In genomic region chr2:160967523-160967922, GRCh38 we compare ENCODE assay signal across 23 cellular contexts.
DNase-seq lines count a peak whose midpoint lies in the region; ATAC-seq, FAIRE-seq and TF ChIP-seq lines count a peak whose summit lies in the region.
"Had no signal": no experiment of that assay in that cellular context is flagged by ENCODE, and none has a peak within 500 bp of the region (broad histone marks: within the 10 kb centered on the region; RNA-seq: fewer than 3 reads in every experiment).

No MANE protein-coding gene starts in this region.

- H3K14ac ChIP-seq in mesenchymal stem cell (ENCODE audit: low read length in 2 of 2), result no peak overlapping the region

- peaks cover 18% of the 10 kb centered on the region for H3K4me1 Mint-ChIP-seq in glutamatergic neuron (ENCODE audit: low read depth, unreplicated experiment)

- peak; percentile 40 for DNase-seq in NCI-H524 treated with DMSO at 0.1 percent for 48 hours (lab: John Stamatoyannopoulos, UW)
- peak; percentile 27 for DNase-seq in glutamatergic neuron
- no peak for DNase-seq in mesenchymal stem cell
- no peak for DNase-seq in smooth muscle cell (lab: John Stamatoyannopoulos, UW; ENCODE audit: unreplicated experiment)
- no peak for DNase-seq in kidney
- no peak for DNase-seq in frontal cortex (ENCODE audit: low spot score in 2 of 2)
- DNase-seq: BE2C; CD4-positive, alpha-beta memory T cell; DMS79 treated with DMSO at 0.1 percent for 48 hours; KBM-7; NCI-H1436; NCI-H2029; NCI-H2171; NCI-H446 treated with DMSO at 0.1 percent for 48 hours; NCI-H774 had no signal

- H3K4me2 ChIP-seq in mesenchymal stem cell (ENCODE audit: low read length, poor library complexity, severe bottlenecking) (no peak overlapping the region), smooth muscle cell (no peak overlapping the region)

- peaks cover 4% of the 10 kb centered on the region for H3K27me3 Mint-ChIP-seq in glutamatergic neuron (ENCODE audit: unreplicated experiment)

- no peak overlapping the region for H2BK120ac ChIP-seq in mesenchymal stem cell (ENCODE audit: low read depth, low read length)

- peak overlapping the region; percentile 35 for H3K4me3 Mint-ChIP-seq in glutamatergic neuron (ENCODE audit: unreplicated experiment)
- H3K4me3 Mint-ChIP-seq: CD4-positive, alpha-beta memory T cell had no signal

- H3K27ac Mint-ChIP-seq in glutamatergic neuron (ENCODE audit: unreplicated experiment), result peak overlapping the region; percentile 86
- H3K27ac Mint-ChIP-seq: CD4-positive, alpha-beta memory T cell had no signal

- no peak overlapping the region for H3K23ac ChIP-seq in mesenchymal stem cell (ENCODE audit: low read length in 2 of 2)

- no peak overlapping the region for H2BK15ac ChIP-seq in mesenchymal stem cell (ENCODE audit: low read depth, poor library complexity, severe bottlenecking)

- H4K91ac ChIP-seq in mesenchymal stem cell (ENCODE audit: low read length), result no peak overlapping the region

- no peak overlapping the region for H2BK5ac ChIP-seq in mesenchymal stem cell (ENCODE audit: low read depth, low read length, poor library complexity, severe bottlenecking)

- FAIRE-seq in kidney (lab: Jason Lieb, UNC) (no peak), frontal cortex (lab: Jason Lieb, UNC) (no peak)
- FAIRE-seq: D721Med, G401.6 had no signal

- H3K27ac ChIP-seq in mesenchymal stem cell (ENCODE audit: low read length, poor library complexity, severe bottlenecking) (no peak overlapping the region), smooth muscle cell (ENCODE audit: low read depth) (no peak overlapping the region), kidney (ENCODE audit: low read depth in 2 of 2, low read length in 2 of 2) (peak overlapping the region in 1 of 2 donors; percentile 38)
- H3K27ac ChIP-seq: SK-N-MC had no signal

- intact Hi-C loops in kidney (cut with DNase I), result no loop called here

- no peak overlapping the region for H4K8ac ChIP-seq in mesenchymal stem cell (ENCODE audit: low read length)

- peak overlapping the region in 1 of 2 experiments; percentile 16 for H2BK12ac ChIP-seq in mesenchymal stem cell (ENCODE audit: low read length in 2 of 2)

- no peaks in the 10 kb centered on the region for H3K36me3 Mint-ChIP-seq in glutamatergic neuron (ENCODE audit: unreplicated experiment)
- H3K36me3 Mint-ChIP-seq: CD4-positive, alpha-beta memory T cell had no signal

- H3K36me3 ChIP-seq in mesenchymal stem cell (ENCODE audit: control insufficient read depth in 1 of 2, insufficient read depth in 2 of 2, low read depth in 1 of 2, low read length in 2 of 2) (no peaks in the 10 kb centered on the region), smooth muscle cell (ENCODE audit: low read depth) (no peaks in the 10 kb centered on the region), kidney (ENCODE audit: control insufficient read depth in 1 of 2, insufficient read depth in 2 of 2, low read length in 2 of 2) (no peaks in the 10 kb centered on the region)
- H3K36me3 ChIP-seq: BE2C had no signal

- no peaks in the 10 kb centered on the region for H3K79me1 ChIP-seq in mesenchymal stem cell (replicated peaks; ENCODE audit: low read length, poor library complexity, severe bottlenecking)

- H3F3A ChIP-seq in smooth muscle cell (ENCODE audit: low read depth), result peaks cover 10% of the 10 kb centered on the region

- H2AK5ac ChIP-seq in mesenchymal stem cell (ENCODE audit: low read length, severe bottlenecking), result peak overlapping the region; percentile 3

- H4K20me1 ChIP-seq in smooth muscle cell (ENCODE audit: low read depth), result no peaks in the 10 kb centered on the region

- H3K79me2 ChIP-seq in smooth muscle cell (ENCODE audit: low read depth), result no peaks in the 10 kb centered on the region

- H3K18ac ChIP-seq in mesenchymal stem cell (ENCODE audit: low read depth in 1 of 2, low read length in 2 of 2), result no peak overlapping the region

- H3K9me3 ChIP-seq in mesenchymal stem cell (ENCODE audit: control insufficient read depth, low read length) (no peaks in the 10 kb centered on the region), smooth muscle cell (replicated peaks; ENCODE audit: low read depth) (no peaks in the 10 kb centered on the region), kidney (ENCODE audit: control insufficient read depth in 1 of 2, low read length in 2 of 2) (no peaks in the 10 kb centered on the region)
- H3K9me3 ChIP-seq: BE2C had no signal

- H3K9ac ChIP-seq in mesenchymal stem cell (ENCODE audit: low read length) (peak overlapping the region; percentile 16), smooth muscle cell (ENCODE audit: low read depth) (no peak overlapping the region), kidney (ENCODE audit: low read length in 2 of 2) (no peak overlapping the region)

- H3K4me3 ChIP-seq in mesenchymal stem cell (ENCODE audit: insufficient read depth in 1 of 2, low read depth in 1 of 2, low read length in 2 of 2) (no peak overlapping the region), smooth muscle cell (no peak overlapping the region), kidney (ENCODE audit: low read length in 2 of 2) (no peak overlapping the region)
- H3K4me3 ChIP-seq: GM23248, SK-N-MC had no signal

- H3K27me3 ChIP-seq in mesenchymal stem cell (ENCODE audit: control insufficient read depth in 1 of 2, insufficient read depth in 1 of 2, low read length in 2 of 2) (no peaks in the 10 kb centered on the region), smooth muscle cell (ENCODE audit: low read depth) (no peaks in the 10 kb centered on the region)
- H3K27me3 ChIP-seq: BE2C had no signal

- no peak overlapping the region for H3K4ac ChIP-seq in mesenchymal stem cell (ENCODE audit: low read depth in 1 of 2, low read length in 2 of 2)

- H3K4me1 ChIP-seq in mesenchymal stem cell (ENCODE audit: control insufficient read depth, insufficient read depth, low read depth, low read length) (no peaks in the 10 kb centered on the region), smooth muscle cell (ENCODE audit: low read depth) (no peaks in the 10 kb centered on the region), kidney (ENCODE audit: control insufficient read depth in 1 of 2, insufficient read depth in 1 of 2, low read depth in 1 of 2, low read length in 2 of 2) (no peaks in the 10 kb centered on the region)
- H3K4me1 ChIP-seq: BE2C had no signal

- H2AFZ ChIP-seq in mesenchymal stem cell (ENCODE audit: low read depth, low read length) (no peak overlapping the region), smooth muscle cell (ENCODE audit: low read depth) (peak overlapping the region; percentile 64)

- ATAC-seq in HG03196 (IDR thresholded peaks at IDR 0.05; ENCODE audit: unreplicated experiment) (no peak), GM19324 (IDR thresholded peaks at IDR 0.05; ENCODE audit: low FRiP score, unreplicated experiment) (no peak)
- ATAC-seq: HCT116, Panc1 had no signal

- H3K9me3 Mint-ChIP-seq in glutamatergic neuron (ENCODE audit: unreplicated experiment), result peaks cover 3% of the 10 kb centered on the region
- H3K9me3 Mint-ChIP-seq: CD4-positive, alpha-beta memory T cell had no signal

- 83% methylated on average over 4 of the region's 6 CpGs for WGBS in mesenchymal stem cell
- 48% methylated on average over 6 of the region's 6 CpGs for WGBS in smooth muscle cell (ENCODE audit: low lambda C conversion rate)

- TF ChIP-seq CTCF in glutamatergic neuron (IDR thresholded peaks at IDR 0.05; ENCODE audit: partially characterized antibody, unreplicated experiment) (no peak), smooth muscle cell (IDR thresholded peaks at IDR 0.05; ENCODE audit: borderline replicate concordance, insufficient read depth, poor library complexity, severe bottlenecking) (no peak), kidney (IDR thresholded peaks at IDR 0.05; ENCODE audit: borderline replicate concordance, extremely low read depth, insufficient read depth) (no peak)

Comparison
In these comparisons a context has a peak if more than half of its experiments do, and no peak if none do; other contexts are left out.
1. DNase-seq: peak in NCI-H524 treated with DMSO at 0.1 percent for 48 hours (single experiment) and glutamatergic neuron (single experiment); none in mesenchymal stem cell (single experiment), smooth muscle cell (single experiment), kidney (single experiment) and frontal cortex (0 of 2).